ENCODE assay signal across 8 cellular contexts in the genomic region with DNA sequence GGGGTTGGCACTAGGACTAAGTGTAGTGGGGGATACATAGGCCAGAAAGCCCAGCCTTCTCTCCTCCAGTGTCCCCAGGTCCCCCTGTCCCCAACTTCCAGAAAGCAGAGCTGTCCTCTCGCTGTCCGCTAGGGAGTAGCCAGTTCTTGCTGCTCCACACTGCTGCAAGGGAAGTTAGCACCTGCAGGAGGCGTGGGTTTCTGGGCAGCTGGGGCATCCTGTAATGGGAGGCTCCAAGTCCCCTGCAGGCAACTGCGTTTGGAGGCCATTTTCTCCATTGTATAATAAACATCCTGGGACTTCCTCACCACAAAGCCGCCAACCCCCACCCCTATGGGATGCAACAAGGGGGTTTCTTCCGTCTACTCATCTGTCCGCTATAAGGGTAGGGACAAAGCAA. TPM values are rescaled to one million over a fixed set of nuclear protein-coding genes. Genes with fewer than 3 reads are reported as not detected.
A peak's percentile ranks its signal among the peaks of the same experiment; 100 is the strongest.
DNase-seq lines count a peak whose midpoint lies in the region; ATAC-seq, FAIRE-seq and TF ChIP-seq lines count a peak whose summit lies in the region.

No MANE protein-coding gene starts in this region.

- TF ChIP-seq RAD21 in IMR-90 (IDR thresholded peaks at IDR 0.05; ENCODE audit: low read length): no peak
- TF ChIP-seq RAD21 in HepG2 (CRISPR knock-in tag; IDR thresholded peaks at IDR 0.05): peak; percentile 45; the same call in 1 of the 2 replicates

- no peak overlapping the region for H3K9ac ChIP-seq in IMR-90 (ENCODE audit: low read depth, low read length)
- no peak overlapping the region for H3K9ac ChIP-seq in HepG2 (ENCODE audit: insufficient read depth, low read depth, low read length)

- H2BK120ac ChIP-seq in IMR-90 (ENCODE audit: low read depth, low read length): no peak overlapping the region

- H3K27me3 ChIP-seq in IMR-90 (ENCODE audit: control insufficient read depth, insufficient read depth, low read length) (peaks cover 60% of the 10 kb centered on the region), HepG2 (ENCODE audit: control insufficient read depth in 1 of 2, insufficient read depth in 2 of 2, low read length in 2 of 2) (no peaks in the 10 kb centered on the region), adrenal gland (peaks cover 28% of the 10 kb centered on the region)

- no peaks in the 10 kb centered on the region for H3K9me3 Mint-ChIP-seq in activated T-helper 17 cell treated with anti-CD3 and anti-CD28 coated beads, Interleukin-2, amount 50 U/mL, for 72 hours

- no peak overlapping the region for H3K23ac ChIP-seq in IMR-90 (ENCODE audit: low read depth, low read length)

- H4K20me1 ChIP-seq in IMR-90 (ENCODE audit: insufficient read depth, low read length) (no peaks in the 10 kb centered on the region), HepG2 (ENCODE audit: insufficient read depth, low read length) (no peaks in the 10 kb centered on the region)

- H3K79me1 ChIP-seq in IMR-90 (ENCODE audit: low read depth in 1 of 2, low read length in 2 of 2): no peaks in the 10 kb centered on the region

- no peak overlapping the region for H3K4ac ChIP-seq in IMR-90 (ENCODE audit: low read depth, low read length)

- H3K27me3 Mint-ChIP-seq in activated T-helper 17 cell treated with anti-CD3 and anti-CD28 coated beads, Interleukin-2, amount 50 U/mL, for 72 hours: peaks cover 33% of the 10 kb centered on the region

- in situ Hi-C loops in IMR-90 (cut with MboI; ENCODE audit: low sequenced_read_pairs): no loop called here
- in situ Hi-C loops in HepG2 (cut with HindIII; ENCODE audit: extremely low pct_ligation_motif_present, low pct_unique_long_range_greater_than_20kb): no loop called here

- H3K27ac Mint-ChIP-seq in activated T-helper 17 cell treated with anti-CD3 and anti-CD28 coated beads, Interleukin-2, amount 50 U/mL, for 72 hours: no peak overlapping the region

- no peak overlapping the region for H2BK5ac ChIP-seq in IMR-90 (ENCODE audit: low read depth, low read length, poor library complexity, severe bottlenecking)

- peaks cover 3% of the 10 kb centered on the region for H3K4me1 ChIP-seq in IMR-90 (ENCODE audit: control insufficient read depth, insufficient read depth, low read length)
- peaks cover 18% of the 10 kb centered on the region for H3K4me1 ChIP-seq in HepG2 (ENCODE audit: insufficient read depth, low read length)
- peaks cover 10 to 13% of the 10 kb centered on the region in 2 donors for H3K4me1 ChIP-seq in adrenal gland (replicated peaks in 1 of 2)

- H2BK15ac ChIP-seq in IMR-90 (ENCODE audit: low read depth, low read length): no peak overlapping the region

- H4K5ac ChIP-seq in IMR-90 (ENCODE audit: low read depth, low read length): no peak overlapping the region

- no peak overlapping the region for H2BK20ac ChIP-seq in IMR-90 (ENCODE audit: low read depth, low read length)

- no peak overlapping the region for H3K4me2 ChIP-seq in IMR-90 (ENCODE audit: low read depth, low read length)
- no peak overlapping the region for H3K4me2 ChIP-seq in HepG2 (ENCODE audit: low read depth, low read length)

- H3K18ac ChIP-seq in IMR-90 (ENCODE audit: low read depth, low read length): no peak overlapping the region

- no peak overlapping the region for H2AK9ac ChIP-seq in IMR-90 (replicated peaks; ENCODE audit: low read depth, low read length, poor library complexity)

- TF ChIP-seq EP300 in HepG2 (IDR thresholded peaks at IDR 0.05; ENCODE audit: low read depth in 2 of 2, low read length in 2 of 2): no peak
- no peak for TF ChIP-seq EP300 in HepG2 (CRISPR knock-in tag; IDR thresholded peaks at IDR 0.05; ENCODE audit: borderline replicate concordance)

- no peak overlapping the region for H3K56ac ChIP-seq in IMR-90 (ENCODE audit: extremely low read depth, insufficient read depth, low read length)

- H3K4me1 Mint-ChIP-seq in activated T-helper 17 cell treated with anti-CD3 and anti-CD28 coated beads, Interleukin-2, amount 50 U/mL, for 72 hours: peaks cover 5% of the 10 kb centered on the region

- BruUV-seq in IMR-90 (replicated peaks; lab: Mats Ljungman, UMichigan): no TSS peak
- no TSS peak for BruUV-seq in HepG2 (replicated peaks; lab: Mats Ljungman, UMichigan)

- H3K9me1 ChIP-seq in IMR-90 (ENCODE audit: insufficient read depth, low read length): no peaks in the 10 kb centered on the region

- H3K36me3 Mint-ChIP-seq in activated T-helper 17 cell treated with anti-CD3 and anti-CD28 coated beads, Interleukin-2, amount 50 U/mL, for 72 hours (ENCODE audit: low read depth): peaks cover 13% of the 10 kb centered on the region

- H3K4me3 Mint-ChIP-seq in activated T-helper 17 cell treated with anti-CD3 and anti-CD28 coated beads, Interleukin-2, amount 50 U/mL, for 72 hours: peak overlapping the region; percentile 77

- H3K9me3 ChIP-seq in IMR-90 (ENCODE audit: control insufficient read depth, insufficient read depth, low read length): no peaks in the 10 kb centered on the region
- H3K9me3 ChIP-seq in HepG2 (ENCODE audit: low read length): no peaks in the 10 kb centered on the region
- H3K9me3 ChIP-seq in adrenal gland (replicated peaks in 1 of 3): no peaks in the 10 kb centered on the region

- H2AFZ ChIP-seq in IMR-90 (replicated peaks; ENCODE audit: low read length, poor library complexity) (no peak overlapping the region), HepG2 (ENCODE audit: low read length) (no peak overlapping the region)

- intact Hi-C loops in IMR-90 (cut with micrococcal nuclease): no loop called here
- intact Hi-C loops in HepG2 (cut with micrococcal nuclease; ENCODE audit: unreplicated experiment): no loop called here
- intact Hi-C loops in adrenal gland (cut with DNase I): no loop called here

- CTCF ChIA-PET in IMR-90 (lab: Yijun Ruan, JAX): no interaction called here
- CTCF ChIA-PET in HepG2 (lab: Yijun Ruan, JAX; ENCODE audit: low intra/inter-chr PET ratio, low total read pairs): interaction anchor here (1.4 kb wide), 1 partner anchor 24 kb away, joined by 4 read pairs; no protein-coding TSS in a partner anchor

- TF ChIP-seq CTCF in IMR-90 (conservative IDR thresholded peaks at IDR 0.05; ENCODE audit: low read depth, low read length) (0 out of 2 replicates have a peak, but pooled peaks have one; percentile 12), HepG2 (CRISPR knock-in tag; IDR thresholded peaks at IDR 0.05) (peak; percentile 37), adrenal gland (IDR thresholded peaks at IDR 0.05) (no peak)

- dilution Hi-C loops in IMR-90 (cut with HindIII; ENCODE audit: low sequenced_read_pairs, unreplicated experiment): no loop called here

- no peaks in the 10 kb centered on the region for H3K79me2 ChIP-seq in HepG2 (ENCODE audit: insufficient read depth, low read length)

- no peaks in the 10 kb centered on the region for H3K36me3 ChIP-seq in IMR-90 (ENCODE audit: control insufficient read depth, insufficient read depth, low read length)
- H3K36me3 ChIP-seq in HepG2 (replicated peaks in 1 of 2; ENCODE audit: control insufficient read depth in 1 of 2, insufficient read depth in 2 of 2, low read length in 2 of 2): no peaks in the 10 kb centered on the region; a peak in 1 of 5 replicates
- H3K36me3 ChIP-seq in adrenal gland (replicated peaks in 1 of 2): no peaks in the 10 kb centered on the region

- POLR2A ChIA-PET in IMR-90 (lab: Charles Lee; ENCODE audit: unreplicated experiment): no interaction called here
- POLR2A ChIA-PET in HepG2 (lab: Yijun Ruan, JAX): no interaction called here

- no peak for TF ChIP-seq POLR2A in IMR-90 (IDR thresholded peaks at IDR 0.05; ENCODE audit: low read depth, low read length)
- no peak for TF ChIP-seq POLR2A in HepG2 (IDR thresholded peaks at IDR 0.05; ENCODE audit: insufficient read depth in 1 of 2, low read depth in 2 of 2, low read length in 2 of 2)
- TF ChIP-seq POLR2A in GM12891 (IDR thresholded peaks at IDR 0.05; ENCODE audit: low read depth, low read length): no peak
- TF ChIP-seq POLR2A in adrenal gland (IDR thresholded peaks at IDR 0.05): no peak

- H3K14ac ChIP-seq in IMR-90 (replicated peaks; ENCODE audit: low read depth, low read length): no peak overlapping the region

- DNase-seq in COR-L47 (lab: John Stamatoyannopoulos, UW): peak; percentile 44
- DNase-seq in IMR-90: peak; percentile 18
- DNase-seq in HepG2 (ENCODE audit: low spot score): peak; percentile 54
- DNase-seq in GM12891 (ENCODE audit: insufficient read length, low spot score): no peak
- DNase-seq in adrenal gland: no peak

- H4K91ac ChIP-seq in IMR-90 (ENCODE audit: insufficient read depth, low read depth, low read length): no peak overlapping the region

- ATAC-seq in IMR-90 (ENCODE audit: low read depth) (no peak), HepG2 (peak; percentile 91), HG03039 (IDR thresholded peaks at IDR 0.05; ENCODE audit: unreplicated experiment) (no peak), GM19035 (IDR thresholded peaks at IDR 0.05; ENCODE audit: unreplicated experiment) (no peak)
- no peak for ATAC-seq in activated T-helper 17 cell treated with anti-CD3 and anti-CD28 coated beads, Interleukin-2, amount 50 U/mL, for 72 hours (replicated peaks)

- H3K27ac ChIP-seq in IMR-90 (ENCODE audit: insufficient read depth, low read length) (no peak overlapping the region), HepG2 (ENCODE audit: extremely low read length, insufficient read depth, low read length) (no peak overlapping the region), adrenal gland (no peak overlapping the region)

- H4K8ac ChIP-seq in IMR-90 (ENCODE audit: low read depth in 2 of 2, low read length in 2 of 2): no peak overlapping the region

- WGBS in IMR-90 (ENCODE audit: extremely low coverage in 2 of 2, insufficient read length in 1 of 2), 2 experiments: no CpG with 5 or more reads among the region's 7 CpGs
- WGBS in HepG2 (ENCODE audit: low lambda C conversion rate): 78% methylated on average over 7 of the region's 7 CpGs
- WGBS in adrenal gland, 4 donors: 42 to 72% (median 54%) methylated on average over 4 to 7 of the region's 7 CpGs

- no peak overlapping the region for H2AK5ac ChIP-seq in IMR-90 (ENCODE audit: low read depth, low read length)

- H3K4me3 ChIP-seq in IMR-90 (ENCODE audit: insufficient read depth, low read depth, low read length) (no peak overlapping the region), HepG2 (replicated peaks in 1 of 3; ENCODE audit: insufficient read depth in 1 of 3, low read depth in 2 of 3, low read length in 3 of 3) (no peak overlapping the region), adrenal gland (no peak overlapping the region)

- FAIRE-seq in HepG2 (lab: Jason Lieb, UNC) (no peak), GM12891 (lab: Jason Lieb, UNC) (no peak)

RNA-seq across cellular contexts. Expression of gene RPRML, which starts 1.7 kb away (rescaled TPM):
- not detected in 2 replicates for total RNA-seq in IMR-90 (2012; rRNA removed)
- not detected in 2 replicates for polyA plus RNA-seq in IMR-90 (2012; rRNA removed)
- not detected in 2 replicates for polyA plus RNA-seq in IMR-90 (2012; cell fraction: cytosol; rRNA removed)
- not detected in 2 replicates for polyA plus RNA-seq in IMR-90 (2012; cell fraction: nucleus; rRNA removed; ENCODE audit: low replicate concordance)
- not detected for total RNA-seq in activated T-helper 17 cell treated with anti-CD3 and anti-CD28 coated beads, Interleukin-2, amount 50 U/mL, for 72 hours
- total RNA-seq in HepG2 (2016; rRNA removed; fragmentation: Illumina TruSeq; extraction: Trizol): not detected in 2 replicates
- not detected in 2 replicates for total RNA-seq in HepG2 (2016; cell fraction: cytosol; rRNA removed; fragmentation: Illumina TruSeq; extraction: Trizol; ENCODE audit: low read depth)
- not detected in 2 replicates for total RNA-seq in HepG2 (2016; cell fraction: insoluble cytoplasmic fraction; rRNA removed; fragmentation: Illumina TruSeq; extraction: Trizol)
- total RNA-seq in HepG2 (2016; cell fraction: membrane; rRNA removed; fragmentation: Illumina TruSeq; extraction: Trizol): not detected in 2 replicates
- not detected in 2 replicates for total RNA-seq in HepG2 (2016; cell fraction: nucleus; rRNA removed; fragmentation: Illumina TruSeq; extraction: Trizol)
- polyA plus RNA-seq in HepG2 (2011; rRNA removed): not detected in 2 replicates
- polyA plus RNA-seq in HepG2 (2011; cell fraction: cytosol; rRNA removed): not detected in 2 replicates
- polyA plus RNA-seq in HepG2 (2011; cell fraction: nucleus; rRNA removed): not detected in 2 replicates
- 0.17 TPM in 1 of 2 replicates, not detected in the other for polyA plus RNA-seq in HepG2 (2012)
- polyA plus RNA-seq in HepG2 (2016; cell fraction: cytosol; fragmentation: Illumina TruSeq; extraction: Trizol; ENCODE audit: low read depth): not detected in 2 replicates
- not detected in 2 replicates for polyA plus RNA-seq in HepG2 (2016; cell fraction: insoluble cytoplasmic fraction; fragmentation: Illumina TruSeq; extraction: Trizol; ENCODE audit: low read depth)
- not detected in 2 replicates for polyA plus RNA-seq in HepG2 (2016; cell fraction: membrane; fragmentation: Illumina TruSeq; extraction: Trizol; ENCODE audit: low read depth)
- polyA plus RNA-seq in HepG2 (2016; cell fraction: nucleus; fragmentation: Illumina TruSeq; extraction: Trizol; ENCODE audit: insufficient read depth, low read depth): not detected in 2 replicates
- polyA minus RNA-seq in HepG2 (2011; rRNA and poly(A)+ RNA removed; ENCODE audit: low replicate concordance): not detected in 2 replicates
- polyA minus RNA-seq in HepG2 (2011; cell fraction: cytosol; rRNA and poly(A)+ RNA removed): not detected in 2 replicates
- not detected in 2 replicates for polyA minus RNA-seq in HepG2 (2011; cell fraction: nucleus; rRNA and poly(A)+ RNA removed)
- polyA plus RNA-seq in GM12891 (2012; ENCODE audit: low read depth, missing spikeins): not detected
- total RNA-seq in adrenal gland: not detected
- under 1 TPM in 1 of 3 donors, not detected in 2; 0.07 TPM for polyA plus RNA-seq in adrenal gland

RNA-seq across cellular contexts. Expression of gene GOSR2, which starts 54.4 kb away (rescaled TPM):
- 65.8 and 75.6 TPM in 2 replicates for total RNA-seq in IMR-90 (2012; rRNA removed)
- 59.5 and 63.4 TPM in 2 replicates for polyA plus RNA-seq in IMR-90 (2012; rRNA removed)
- polyA plus RNA-seq in IMR-90 (2012; cell fraction: cytosol; rRNA removed): 33.4 and 53.7 TPM in 2 replicates
- 37.6 and 83.5 TPM in 2 replicates for polyA plus RNA-seq in IMR-90 (2012; cell fraction: nucleus; rRNA removed; ENCODE audit: low replicate concordance)
- total RNA-seq in activated T-helper 17 cell treated with anti-CD3 and anti-CD28 coated beads, Interleukin-2, amount 50 U/mL, for 72 hours: 10 to 100 TPM; 45.8 to 53.7 TPM
- 63.9 and 69.8 TPM in 2 replicates for total RNA-seq in HepG2 (2016; rRNA removed; fragmentation: Illumina TruSeq; extraction: Trizol)
- 32.8 and 35.9 TPM in 2 replicates for total RNA-seq in HepG2 (2016; cell fraction: cytosol; rRNA removed; fragmentation: Illumina TruSeq; extraction: Trizol; ENCODE audit: low read depth)
- 60.6 and 68.2 TPM in 2 replicates for total RNA-seq in HepG2 (2016; cell fraction: insoluble cytoplasmic fraction; rRNA removed; fragmentation: Illumina TruSeq; extraction: Trizol)
- 50.4 and 52.5 TPM in 2 replicates for total RNA-seq in HepG2 (2016; cell fraction: membrane; rRNA removed; fragmentation: Illumina TruSeq; extraction: Trizol)
- total RNA-seq in HepG2 (2016; cell fraction: nucleus; rRNA removed; fragmentation: Illumina TruSeq; extraction: Trizol): 67.6 and 76.5 TPM in 2 replicates
- polyA plus RNA-seq in HepG2 (2011; rRNA removed): 61.5 and 63.7 TPM in 2 replicates
- polyA plus RNA-seq in HepG2 (2011; cell fraction: cytosol; rRNA removed): 37.5 and 43.3 TPM in 2 replicates
- 85.8 and 95.1 TPM in 2 replicates for polyA plus RNA-seq in HepG2 (2011; cell fraction: nucleus; rRNA removed)
- polyA plus RNA-seq in HepG2 (2012): 31.0 and 31.7 TPM in 2 replicates
- polyA plus RNA-seq in HepG2 (2016; cell fraction: cytosol; fragmentation: Illumina TruSeq; extraction: Trizol; ENCODE audit: low read depth): 34.8 and 42.5 TPM in 2 replicates
- 68.7 and 71.7 TPM in 2 replicates for polyA plus RNA-seq in HepG2 (2016; cell fraction: insoluble cytoplasmic fraction; fragmentation: Illumina TruSeq; extraction: Trizol; ENCODE audit: low read depth)
- 40.0 and 42.5 TPM in 2 replicates for polyA plus RNA-seq in HepG2 (2016; cell fraction: membrane; fragmentation: Illumina TruSeq; extraction: Trizol; ENCODE audit: low read depth)
- polyA plus RNA-seq in HepG2 (2016; cell fraction: nucleus; fragmentation: Illumina TruSeq; extraction: Trizol; ENCODE audit: insufficient read depth, low read depth): 61.9 and 64.3 TPM in 2 replicates
- polyA minus RNA-seq in HepG2 (2011; rRNA and poly(A)+ RNA removed; ENCODE audit: low replicate concordance): 76.3 and 91.4 TPM in 2 replicates
- polyA minus RNA-seq in HepG2 (2011; cell fraction: cytosol; rRNA and poly(A)+ RNA removed): 18.7 and 21.0 TPM in 2 replicates
- 181 and 186 TPM in 2 replicates for polyA minus RNA-seq in HepG2 (2011; cell fraction: nucleus; rRNA and poly(A)+ RNA removed)
- polyA plus RNA-seq in GM12891 (2012; ENCODE audit: low read depth, missing spikeins): 23.9 TPM
- total RNA-seq in adrenal gland: 10 to 100 TPM; 32.3 to 69.0 (median 47.2) TPM
- 10 to 100 TPM; 14.4 to 69.2 (median 17.9) TPM for polyA plus RNA-seq in adrenal gland

Comparison
In these comparisons a context has a peak if more than half of its experiments do, and no peak if none do; other contexts are left out.
1. DNase-seq: peak in COR-L47 (single experiment), IMR-90 (single experiment) and HepG2 (single experiment); none in GM12891 (single experiment) and adrenal gland (0 of 7).
2. CTCF ChIP-seq: peak in IMR-90 (single experiment) and HepG2 (single experiment); none in adrenal gland (0 of 6).